ENCODE assay signal across 15 cellular contexts in genomic region chr2:37721219-37721600, GRCh38.
"Had no signal": no experiment of that assay in that cellular context is flagged by ENCODE, and none has a peak within 500 bp of the region (broad histone marks: within the 10 kb centered on the region; RNA-seq: fewer than 3 reads in every experiment).

No MANE protein-coding gene starts in this region.

- H3K9ac ChIP-seq: parathyroid adenoma had no signal

- H3K27ac ChIP-seq: coronary artery, left lung, parathyroid adenoma, sigmoid colon, spleen had no signal

- H3K36me3 ChIP-seq: left lung, sigmoid colon, spleen had no signal

- H3K79me2 ChIP-seq: parathyroid adenoma had no signal

- DNase-seq: activated CD4-positive, alpha-beta T cell treated with anti-CD3 and anti-CD28 coated beads, Interleukin-2, amount 50 U/mL, for 1 hour; activated naive CD8-positive, alpha-beta T cell treated with anti-CD3 and anti-CD28 coated beads for 36 hours; amygdala; central memory CD4-positive, alpha-beta T cell; effector memory CD4-positive, alpha-beta T cell; kidney; left lung; mucosa of descending colon; naive thymus-derived CD4-positive, alpha-beta T cell; sigmoid colon; spleen; stimulated activated CD4-positive, alpha-beta T cell treated with anti-CD3 and anti-CD28 coated beads, Interleukin-1b, Interleukin-23, amount 100 ng/mL, for 48 hours; stimulated activated naive CD8-positive, alpha-beta T cell treated with anti-CD3 and anti-CD28 coated beads, Interleukin-15, amount 100 ng/mL, for 72 hours had no signal

- H3K4me3 ChIP-seq: coronary artery, left lung, mucosa of descending colon, sigmoid colon, spleen had no signal

- H3K27me3 ChIP-seq: left lung, sigmoid colon, spleen had no signal

- H2AFZ ChIP-seq: parathyroid adenoma had no signal

- H3K9me3 ChIP-seq: left lung, mucosa of descending colon, sigmoid colon, spleen had no signal

- H3K4me1 ChIP-seq: left lung, parathyroid adenoma, sigmoid colon, spleen had no signal
